Comparison of ENCODE assay signal across 9 cellular contexts in genomic region chr6:137970368-137970767, GRCh38.
DNase-seq lines count a peak whose midpoint lies in the region; ATAC-seq, FAIRE-seq and TF ChIP-seq lines count a peak whose summit lies in the region.
"Had no signal": no experiment of that assay in that cellular context is flagged by ENCODE, and none has a peak within 500 bp of the region (broad histone marks: within the 10 kb centered on the region; RNA-seq: fewer than 3 reads in every experiment).

No MANE protein-coding gene starts in this region.

- H3K4me1 Mint-ChIP-seq in CD8-positive, alpha-beta T cell (ENCODE audit: low read depth): peaks cover 48% of the 10 kb centered on the region

- no peaks in the 10 kb centered on the region for H3K36me3 ChIP-seq in GM12878 (ENCODE audit: control insufficient read depth in 2 of 2, insufficient read depth in 2 of 2, low read length in 1 of 2)
- H3K36me3 ChIP-seq in esophagus muscularis mucosa: no peaks in the 10 kb centered on the region
- H3K36me3 ChIP-seq in CD8-positive, alpha-beta T cell (ENCODE audit: insufficient read depth, low read length): no peaks in the 10 kb centered on the region
- H3K36me3 ChIP-seq: MG63 had no signal

- ATAC-seq in GM19395 (IDR thresholded peaks at IDR 0.05; ENCODE audit: unreplicated experiment): peak; percentile 68
- ATAC-seq in HG03571 (IDR thresholded peaks at IDR 0.05; ENCODE audit: unreplicated experiment): peak; percentile 55
- ATAC-seq in GM12878: peak; percentile 35
- no peak for ATAC-seq in left colon
- ATAC-seq in CD8-positive, alpha-beta T cell: no peak

- SMC1A ChIA-PET in GM12878 (lab: Charles Lee; ENCODE audit: uncharacterized antibody, unreplicated experiment): interaction anchor here (1.4 to 3.9 kb wide), 5 partner anchors 10 to 266 kb away, joined by 3 to 50 read pairs (median 6); no protein-coding TSS in a partner anchor

- no peaks in the 10 kb centered on the region for H3K27me3 ChIP-seq in GM12878 (replicated peaks in 1 of 2; ENCODE audit: control insufficient read depth in 2 of 2, insufficient read depth in 2 of 2, low read length in 1 of 2)
- no peaks in the 10 kb centered on the region for H3K27me3 ChIP-seq in esophagus muscularis mucosa
- no peaks in the 10 kb centered on the region for H3K27me3 ChIP-seq in CD8-positive, alpha-beta T cell (ENCODE audit: insufficient read depth, low read length)
- H3K27me3 ChIP-seq: MG63 had no signal

- no peak for TF ChIP-seq CTCF in GM12878 (IDR thresholded peaks at IDR 0.05 in 2 of 3, conservative IDR thresholded peaks at IDR 0.05 in 1 of 3; ENCODE audit: control insufficient read depth in 2 of 3, extremely low read depth in 1 of 3, insufficient read depth in 1 of 3, low read depth in 3 of 3, low read length in 3 of 3)
- TF ChIP-seq CTCF in esophagus muscularis mucosa (IDR thresholded peaks at IDR 0.05): no peak
- no peak for TF ChIP-seq CTCF in CD8-positive, alpha-beta T cell (IDR thresholded peaks at IDR 0.05)

- H3K4me1 ChIP-seq in GM12878 (ENCODE audit: control insufficient read depth, insufficient read depth, low read length) (peaks cover 33% of the 10 kb centered on the region), esophagus muscularis mucosa (peaks cover 0 to 5% (median 2%) of the 10 kb centered on the region in 4 donors)
- peaks cover 22% of the 10 kb centered on the region for H3K4me1 ChIP-seq in CD8-positive, alpha-beta T cell (ENCODE audit: insufficient read depth, low read length)

- peak overlapping the region; percentile 30 for H3K4me2 ChIP-seq in GM12878 (ENCODE audit: control insufficient read depth, insufficient read depth)

- WGBS in GM12878 (ENCODE audit: insufficient coverage, insufficient replicate concordance, low lambda C conversion rate, missing lambda C conversion rate): 23% methylated on average over 4 of the region's 4 CpGs
- WGBS in esophagus muscularis mucosa: 80% methylated on average over 4 of the region's 4 CpGs

- CTCF ChIA-PET in GM12878 (lab: Yijun Ruan, JAX): interaction anchor here (1.7 to 9.1 kb wide), 6 partner anchors 12 to 266 kb away, joined by 5 to 83 read pairs (median 9); no protein-coding TSS in a partner anchor
- CTCF ChIA-PET in CD8-positive, alpha-beta T cell (lab: Charles Lee): interaction anchor here (1.1 kb wide), 1 partner anchor 262 kb away, joined by 4 read pairs; no protein-coding TSS in a partner anchor

- H2AFZ ChIP-seq in GM12878 (ENCODE audit: control insufficient read depth, low read depth, low read length): peak overlapping the region; percentile 4; the same call in 1 of the 2 replicates

- H3K27ac Mint-ChIP-seq in CD8-positive, alpha-beta T cell: no peak overlapping the region

- RAD21 ChIA-PET in GM12878 (lab: Charles Lee; ENCODE audit: unreplicated experiment): interaction anchor here (2.6 kb wide), 1 partner anchor 20 kb away, joined by 13 read pairs; no protein-coding TSS in a partner anchor

- H3K79me2 ChIP-seq in GM12878 (ENCODE audit: control insufficient read depth, insufficient read depth, low read length): no peaks in the 10 kb centered on the region

- TF ChIP-seq EP300 in GM12878 (IDR thresholded peaks at IDR 0.05; ENCODE audit: borderline replicate concordance in 1 of 2, control insufficient read depth in 1 of 2, low read depth in 2 of 2, low read length in 2 of 2) (no peak), esophagus muscularis mucosa (IDR thresholded peaks at IDR 0.05) (no peak)

- H3K9me3 ChIP-seq in GM12878 (replicated peaks; ENCODE audit: control insufficient read depth, insufficient read depth, low read length) (no peaks in the 10 kb centered on the region), esophagus muscularis mucosa (no peaks in the 10 kb centered on the region)
- H3K9me3 ChIP-seq in CD8-positive, alpha-beta T cell (ENCODE audit: low read length): no peaks in the 10 kb centered on the region
- H3K9me3 ChIP-seq: MG63 had no signal

- no peaks in the 10 kb centered on the region for H3K36me3 Mint-ChIP-seq in CD8-positive, alpha-beta T cell

- H3K27ac ChIP-seq in GM12878 (ENCODE audit: control insufficient read depth, insufficient read depth) (no peak overlapping the region), esophagus muscularis mucosa (replicated peaks in 1 of 4) (no peak overlapping the region)
- no peak overlapping the region for H3K27ac ChIP-seq in CD8-positive, alpha-beta T cell (ENCODE audit: low read depth, low read length)

- TF ChIP-seq POLR2A in GM12878 (IDR thresholded peaks at IDR 0.05; ENCODE audit: low read depth, low read length) (no peak), esophagus muscularis mucosa (IDR thresholded peaks at IDR 0.05; ENCODE audit: low read depth) (no peak)

- H3K9ac ChIP-seq in GM12878 (ENCODE audit: control insufficient read depth, insufficient read depth, low read length): no peak overlapping the region

- BruUV-seq in GM12878 (replicated peaks; lab: Mats Ljungman, UMichigan): no TSS peak

- intact Hi-C loops in GM12878 (cut with micrococcal nuclease; ENCODE audit: unreplicated experiment): no loop called here
- intact Hi-C loops in left colon (cut with DNase I, micrococcal nuclease): loop anchor here in 1 of 2 donors (10.0 kb wide), 1 partner anchor 266 kb away; no protein-coding TSS in a partner anchor
- intact Hi-C loops in esophagus muscularis mucosa (cut with DNase I): loop anchor here (10.0 kb wide), 1 partner anchor 266 kb away; no protein-coding TSS in a partner anchor
- intact Hi-C loops in CD8-positive, alpha-beta T cell (cut with DNase I, micrococcal nuclease): loop anchor here in 1 of 2 experiments (10.0 kb wide), 1 partner anchor 626 kb away; no protein-coding TSS in a partner anchor

- H3K9me3 Mint-ChIP-seq in CD8-positive, alpha-beta T cell: no peaks in the 10 kb centered on the region

- H3K4me3 ChIP-seq in GM12878 (no peak overlapping the region), esophagus muscularis mucosa (no peak overlapping the region)
- H3K4me3 ChIP-seq in CD8-positive, alpha-beta T cell (ENCODE audit: low read depth, low read length): no peak overlapping the region
- H3K4me3 ChIP-seq: MG63 had no signal

- H3K27me3 Mint-ChIP-seq in CD8-positive, alpha-beta T cell (ENCODE audit: low read depth): no peaks in the 10 kb centered on the region

- TF ChIP-seq RAD21 in GM12878 (IDR thresholded peaks at IDR 0.05; ENCODE audit: insufficient read depth, low read depth, low read length): no peak

- peak; percentile 12 for DNase-seq in GF-D8 (lab: John Stamatoyannopoulos, UW)
- DNase-seq in GM12878 (ENCODE audit: low read depth, low spot score): no peak
- no peak for DNase-seq in CD1c-positive myeloid dendritic cell (ENCODE audit: extremely low spot score)
- no peak for DNase-seq in left colon
- no peak for DNase-seq in esophagus muscularis mucosa (ENCODE audit: extremely low spot score)
- DNase-seq in CD8-positive, alpha-beta T cell: no peak
- DNase-seq: MG63 had no signal

- H4K20me1 ChIP-seq in GM12878 (ENCODE audit: control insufficient read depth, insufficient read depth): no peaks in the 10 kb centered on the region

- in situ Hi-C loops in GM12878 (cut with MboI): no loop called here

- POLR2A ChIA-PET in GM12878 (lab: Charles Lee): interaction anchor here (0.7 kb wide), 1 partner anchor 74 kb away, joined by 5 read pairs; no protein-coding TSS in a partner anchor
- POLR2A ChIA-PET in CD8-positive, alpha-beta T cell (lab: Charles Lee): no interaction called here

- no peak overlapping the region for H3K4me3 Mint-ChIP-seq in CD8-positive, alpha-beta T cell

- peak; percentile 57 for FAIRE-seq in GM12878 (lab: Jason Lieb, UNC)

TF ChIP-seq in GM12878, 131 proteins besides CTCF, POLR2A, EP300 and RAD21:
- TF ChIP-seq YY1 (IDR thresholded peaks at IDR 0.05; ENCODE audit: low read depth, low read length) (0 out of 2 replicates have a peak, but pooled peaks have one; percentile 11), ETV6 (conservative IDR thresholded peaks at IDR 0.05 in 1 of 2, IDR thresholded peaks at IDR 0.05 in 1 of 2; ENCODE audit: borderline replicate concordance in 1 of 2, low read depth in 1 of 2) (peak in 1 of 2 experiments; percentile 88; a peak in 2 of 4 replicates), EED (IDR thresholded peaks at IDR 0.05; ENCODE audit: low read depth) (peak; percentile 22; the same call in 1 of the 2 replicates), CBFB (IDR thresholded peaks at IDR 0.05; ENCODE audit: low read depth) (no peak), GABPA (IDR thresholded peaks at IDR 0.05; ENCODE audit: low read depth) (peak; percentile 59)
- TF ChIP-seq, protein P1, sequence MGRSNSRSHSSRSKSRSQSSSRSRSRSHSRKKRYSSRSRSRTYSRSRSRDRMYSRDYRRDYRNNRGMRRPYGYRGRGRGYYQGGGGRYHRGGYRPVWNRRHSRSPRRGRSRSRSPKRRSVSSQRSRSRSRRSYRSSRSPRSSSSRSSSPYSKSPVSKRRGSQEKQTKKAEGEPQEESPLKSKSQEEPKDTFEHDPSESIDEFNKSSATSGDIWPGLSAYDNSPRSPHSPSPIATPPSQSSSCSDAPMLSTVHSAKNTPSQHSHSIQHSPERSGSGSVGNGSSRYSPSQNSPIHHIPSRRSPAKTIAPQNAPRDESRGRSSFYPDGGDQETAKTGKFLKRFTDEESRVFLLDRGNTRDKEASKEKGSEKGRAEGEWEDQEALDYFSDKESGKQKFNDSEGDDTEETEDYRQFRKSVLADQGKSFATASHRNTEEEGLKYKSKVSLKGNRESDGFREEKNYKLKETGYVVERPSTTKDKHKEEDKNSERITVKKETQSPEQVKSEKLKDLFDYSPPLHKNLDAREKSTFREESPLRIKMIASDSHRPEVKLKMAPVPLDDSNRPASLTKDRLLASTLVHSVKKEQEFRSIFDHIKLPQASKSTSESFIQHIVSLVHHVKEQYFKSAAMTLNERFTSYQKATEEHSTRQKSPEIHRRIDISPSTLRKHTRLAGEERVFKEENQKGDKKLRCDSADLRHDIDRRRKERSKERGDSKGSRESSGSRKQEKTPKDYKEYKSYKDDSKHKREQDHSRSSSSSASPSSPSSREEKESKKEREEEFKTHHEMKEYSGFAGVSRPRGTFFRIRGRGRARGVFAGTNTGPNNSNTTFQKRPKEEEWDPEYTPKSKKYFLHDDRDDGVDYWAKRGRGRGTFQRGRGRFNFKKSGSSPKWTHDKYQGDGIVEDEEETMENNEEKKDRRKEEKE (IDR thresholded peaks at IDR 0.05): no peak

Comparison
In these comparisons a context has a peak if more than half of its experiments do, and no peak if none do; other contexts are left out.
1. ATAC-seq: peak in GM19395 (single experiment), HG03571 (single experiment) and GM12878 (single experiment); none in left colon (single experiment) and CD8-positive, alpha-beta T cell (single experiment).